In genomic region chr11:955154-956049, GRCh38 we compare ENCODE assay signal across 13 cellular contexts. TPM values are rescaled to one million over a fixed set of nuclear protein-coding genes. Genes with fewer than 3 reads are reported as not detected.
DNase-seq lines count a peak whose midpoint lies in the region; ATAC-seq and FAIRE-seq lines count a peak whose summit lies in the region.
"Had no signal": no experiment of that assay in that cellular context is flagged by ENCODE, and none has a peak within 500 bp of the region (broad histone marks: within the 10 kb centered on the region; RNA-seq: fewer than 3 reads in every experiment).

No MANE protein-coding gene starts in this region.

- FAIRE-seq in HTR-8/SVneo (lab: Jason Lieb, UNC), result peak; percentile 40
- FAIRE-seq: keratinocyte had no signal

- no peaks in the 10 kb centered on the region for H3K27me3 ChIP-seq in CD8-positive, alpha-beta memory T cell (ENCODE audit: insufficient read depth, low read length, poor library complexity, severe bottlenecking)
- H3K27me3 ChIP-seq in naive thymus-derived CD4-positive, alpha-beta T cell (ENCODE audit: control insufficient read depth in 2 of 2, insufficient read depth in 2 of 2, low read length in 2 of 2), result no peaks in the 10 kb centered on the region
- H3K27me3 ChIP-seq: vagina had no signal

- POLR2A ChIA-PET in CD8-positive, alpha-beta memory T cell (lab: Charles Lee), result no interaction called here
- POLR2A ChIA-PET in naive thymus-derived CD4-positive, alpha-beta T cell (lab: Charles Lee), result interaction anchor here (0.8 kb wide), 1 partner anchor 43 kb away, joined by 3 read pairs; no protein-coding TSS in a partner anchor

- H3K36me3 ChIP-seq in CD8-positive, alpha-beta memory T cell (ENCODE audit: insufficient read depth, low read length), result peaks cover 7% of the 10 kb centered on the region
- peaks cover 0 to 41% (median 3%) of the 10 kb centered on the region in 3 experiments for H3K36me3 ChIP-seq in naive thymus-derived CD4-positive, alpha-beta T cell (ENCODE audit: control insufficient read depth in 2 of 3, insufficient read depth in 3 of 3, low read length in 3 of 3)

- H3K27ac ChIP-seq in CD8-positive, alpha-beta memory T cell (ENCODE audit: low read depth, low read length), result no peak overlapping the region
- peak overlapping the region; percentile 8 for H3K27ac ChIP-seq in naive thymus-derived CD4-positive, alpha-beta T cell (ENCODE audit: low read depth, low read length)
- H3K27ac ChIP-seq: epithelial cell of prostate, vagina had no signal

- H3K4me1 ChIP-seq in CD8-positive, alpha-beta memory T cell (ENCODE audit: insufficient read depth, low read length), result no peaks in the 10 kb centered on the region
- peaks cover 0 to 5% of the 10 kb centered on the region in 2 donors for H3K4me1 ChIP-seq in naive thymus-derived CD4-positive, alpha-beta T cell (ENCODE audit: control insufficient read depth in 2 of 2, insufficient read depth in 2 of 2, low read length in 2 of 2)

- no peak for DNase-seq in CD8-positive, alpha-beta memory T cell
- DNase-seq in HTR-8/SVneo (ENCODE audit: insufficient read length, low spot score) (no peak), cerebellar cortex (ENCODE audit: low spot score) (peak; percentile 69), activated gamma-delta T cell treated with Interleukin-2 at 50 U/mL for 16 hours (no peak), ecto neural progenitor cell (ENCODE audit: low spot score) (no peak)
- DNase-seq in naive thymus-derived CD4-positive, alpha-beta T cell, result no peak
- DNase-seq: activated effector memory CD4-positive, alpha-beta T cell treated with anti-CD3 and anti-CD28 coated beads, Interleukin-2, amount 50 U/mL, for 16 hours; NK-92 treated with Interleukin-12 subunit alpha and Interleukin-12 subunit beta, amount 100 ng/mL, for 24 hours had no signal

- H3K4me3 ChIP-seq in CD8-positive, alpha-beta memory T cell (ENCODE audit: low read length), result no peak overlapping the region
- no peak overlapping the region for H3K4me3 ChIP-seq in naive thymus-derived CD4-positive, alpha-beta T cell (ENCODE audit: low read length)
- H3K4me3 ChIP-seq: vagina had no signal

- ATAC-seq in naive thymus-derived CD4-positive, alpha-beta T cell, result no peak
- ATAC-seq in GM21447 (IDR thresholded peaks at IDR 0.05; ENCODE audit: unreplicated experiment) (no peak), HG03108 (IDR thresholded peaks at IDR 0.05; ENCODE audit: unreplicated experiment) (no peak)

- H3K4me3 Mint-ChIP-seq in CD8-positive, alpha-beta memory T cell, result peak overlapping the region in 1 of 7 donors; percentile 54
- H3K4me3 Mint-ChIP-seq in naive thymus-derived CD4-positive, alpha-beta T cell, result no peak overlapping the region

- H3K9me3 ChIP-seq in CD8-positive, alpha-beta memory T cell (ENCODE audit: low read length), result no peaks in the 10 kb centered on the region
- H3K9me3 ChIP-seq in naive thymus-derived CD4-positive, alpha-beta T cell (ENCODE audit: control insufficient read depth in 2 of 3, low read length in 3 of 3), result no peaks in the 10 kb centered on the region
- H3K9me3 ChIP-seq: vagina had no signal

- CTCF ChIA-PET in CD8-positive, alpha-beta memory T cell (lab: Charles Lee), result no interaction called here
- CTCF ChIA-PET in naive thymus-derived CD4-positive, alpha-beta T cell (lab: Charles Lee), result no interaction called here

- peak overlapping the region in 6 of 8 donors; percentile 23 to 84 (median 76) for H3K27ac Mint-ChIP-seq in CD8-positive, alpha-beta memory T cell
- H3K27ac Mint-ChIP-seq in naive thymus-derived CD4-positive, alpha-beta T cell, result peak overlapping the region in 7 of 9 donors; percentile 9 to 90 (median 73)

- H3K9me3 Mint-ChIP-seq in CD8-positive, alpha-beta memory T cell, result no peaks in the 10 kb centered on the region
- no peaks in the 10 kb centered on the region for H3K9me3 Mint-ChIP-seq in naive thymus-derived CD4-positive, alpha-beta T cell

- H3K27me3 Mint-ChIP-seq in CD8-positive, alpha-beta memory T cell, result no peaks in the 10 kb centered on the region
- no peaks in the 10 kb centered on the region for H3K27me3 Mint-ChIP-seq in naive thymus-derived CD4-positive, alpha-beta T cell

- H3K4me1 Mint-ChIP-seq in CD8-positive, alpha-beta memory T cell, result peaks cover 31 to 47% (median 33%) of the 10 kb centered on the region in 3 donors
- H3K4me1 Mint-ChIP-seq in naive thymus-derived CD4-positive, alpha-beta T cell, result peaks cover 4 to 50% (median 43%) of the 10 kb centered on the region in 7 donors

- peaks cover 0 to 45% (median 7%) of the 10 kb centered on the region in 3 donors for H3K36me3 Mint-ChIP-seq in CD8-positive, alpha-beta memory T cell
- H3K36me3 Mint-ChIP-seq in naive thymus-derived CD4-positive, alpha-beta T cell, result peaks cover 0 to 21% (median 0%) of the 10 kb centered on the region in 5 donors

- intact Hi-C loops in naive thymus-derived CD4-positive, alpha-beta T cell (cut with micrococcal nuclease), result no loop called here

RNA-seq across cellular contexts. Expression of gene AP2A2, which starts 29.7 kb away (rescaled TPM):
- total RNA-seq in CD8-positive, alpha-beta memory T cell, result 10 to 100 TPM; 38.8 to 42.8 TPM
- polyA plus RNA-seq in CD8-positive, alpha-beta memory T cell, result 13.9 TPM
- 10 to 100 TPM; 70.1 to 93.3 (median 86.4) TPM for total RNA-seq in naive thymus-derived CD4-positive, alpha-beta T cell
- polyA plus RNA-seq in naive thymus-derived CD4-positive, alpha-beta T cell, result 10 to 100 TPM in 1 of 2 donors, 1 to 10 TPM in 1; 8.7 to 10.7 TPM

RNA-seq across cellular contexts. Expression of gene CHID1, which starts 44.8 kb away (rescaled TPM):
- total RNA-seq in CD8-positive, alpha-beta memory T cell, result 10 to 100 TPM; 87.2 to 94.1 TPM
- polyA plus RNA-seq in CD8-positive, alpha-beta memory T cell, result 57.1 TPM
- total RNA-seq in naive thymus-derived CD4-positive, alpha-beta T cell, result 10 to 100 TPM; 30.8 to 56.3 (median 53.0) TPM
- polyA plus RNA-seq in naive thymus-derived CD4-positive, alpha-beta T cell, result 10 to 100 TPM; 57.5 to 61.0 TPM
